In the genomic region with DNA sequence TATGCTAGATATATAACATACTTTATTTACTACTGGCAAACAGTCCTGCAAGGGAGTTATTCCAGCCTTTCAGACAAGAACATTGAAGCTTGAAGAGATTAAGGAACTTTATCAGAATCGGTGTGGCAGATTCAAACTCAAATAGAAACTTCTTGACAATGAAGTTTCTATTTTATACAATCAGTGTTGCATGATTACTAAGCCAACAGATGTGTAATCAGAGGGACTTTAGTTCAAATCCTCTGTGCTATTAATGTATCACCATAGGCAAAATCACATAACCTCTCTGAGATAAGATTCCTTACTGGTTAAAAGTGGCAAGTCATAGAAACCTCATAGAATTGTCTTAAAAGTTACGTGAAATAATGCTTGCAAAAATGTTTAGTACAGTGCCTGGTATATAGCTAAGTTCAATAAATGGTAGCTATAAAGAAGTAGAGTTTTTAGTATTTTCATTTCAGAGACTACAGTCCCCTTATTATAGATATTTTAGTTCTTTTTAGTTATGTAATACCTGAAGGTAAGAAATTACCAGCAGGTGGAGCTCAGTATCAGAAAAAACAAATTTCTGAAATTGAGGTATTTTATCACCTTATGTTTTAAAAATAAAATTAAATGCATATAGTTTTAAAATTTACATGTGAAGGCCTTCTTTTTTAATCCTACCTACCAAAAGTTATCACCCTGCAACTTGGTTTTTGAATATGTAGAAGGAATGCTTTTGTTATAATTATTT, we compare ENCODE assay signal across 12 cellular contexts.
DNase-seq lines count a peak whose midpoint lies in the region; ATAC-seq and TF ChIP-seq lines count a peak whose summit lies in the region.
"Had no signal": no experiment of that assay in that cellular context is flagged by ENCODE, and none has a peak within 500 bp of the region (broad histone marks: within the 10 kb centered on the region; RNA-seq: fewer than 3 reads in every experiment).

No MANE protein-coding gene starts in this region.

- no peaks in the 10 kb centered on the region for H3K27me3 Mint-ChIP-seq in activated CD4-positive, alpha-beta T cell treated with anti-CD3 and anti-CD28 coated beads for 36 hours
- H3K27me3 Mint-ChIP-seq in type B pancreatic cell = no peaks in the 10 kb centered on the region
- H3K27me3 Mint-ChIP-seq: activated CD4-positive, alpha-beta T cell treated with anti-CD3 and anti-CD28 coated beads, Interleukin-2, amount 10 ng/mL, durations not matched to agents 24 days and 14 days had no signal

- H3K27ac ChIP-seq in dorsolateral prefrontal cortex = no peak overlapping the region
- H3K27ac ChIP-seq: suprapubic skin had no signal

- no peak overlapping the region for H3K4me3 Mint-ChIP-seq in activated CD4-positive, alpha-beta T cell treated with anti-CD3 and anti-CD28 coated beads for 36 hours
- no peak overlapping the region for H3K4me3 Mint-ChIP-seq in type B pancreatic cell
- H3K4me3 Mint-ChIP-seq: activated CD4-positive, alpha-beta T cell treated with anti-CD3 and anti-CD28 coated beads, Interleukin-2, amount 10 ng/mL, durations not matched to agents 24 days and 14 days had no signal

- H3K27me3 ChIP-seq in dorsolateral prefrontal cortex = no peaks in the 10 kb centered on the region
- H3K27me3 ChIP-seq: suprapubic skin had no signal

- intact Hi-C loops in activated CD4-positive, alpha-beta T cell treated with anti-CD3 and anti-CD28 coated beads for 36 hours (cut with DNase I, micrococcal nuclease) = loop anchor here in 1 of 2 experiments (10.0 kb wide), 1 partner anchor 1405 kb away; no protein-coding TSS in a partner anchor
- intact Hi-C loops in dorsolateral prefrontal cortex (cut with DNase I) = no loop called here

- H3K27ac Mint-ChIP-seq in activated CD4-positive, alpha-beta T cell treated with anti-CD3 and anti-CD28 coated beads for 36 hours = no peak overlapping the region
- H3K27ac Mint-ChIP-seq in type B pancreatic cell = no peak overlapping the region
- H3K27ac Mint-ChIP-seq: activated CD4-positive, alpha-beta T cell treated with anti-CD3 and anti-CD28 coated beads, Interleukin-2, amount 10 ng/mL, durations not matched to agents 24 days and 14 days had no signal

- H3K36me3 Mint-ChIP-seq in activated CD4-positive, alpha-beta T cell treated with anti-CD3 and anti-CD28 coated beads for 36 hours (ENCODE audit: low read depth) = no peaks in the 10 kb centered on the region
- no peaks in the 10 kb centered on the region for H3K36me3 Mint-ChIP-seq in type B pancreatic cell

- POLR2A ChIA-PET in activated CD4-positive, alpha-beta T cell treated with anti-CD3 and anti-CD28 coated beads for 36 hours (lab: Charles Lee) = no interaction called here

- no peaks in the 10 kb centered on the region for H3K9me3 Mint-ChIP-seq in activated CD4-positive, alpha-beta T cell treated with anti-CD3 and anti-CD28 coated beads for 36 hours (ENCODE audit: low read depth)
- H3K9me3 Mint-ChIP-seq in type B pancreatic cell = no peaks in the 10 kb centered on the region
- H3K9me3 Mint-ChIP-seq: activated CD4-positive, alpha-beta T cell treated with anti-CD3 and anti-CD28 coated beads, Interleukin-2, amount 10 ng/mL, durations not matched to agents 24 days and 14 days had no signal

- H3K4me3 ChIP-seq in LNCaP clone FGC (ENCODE audit: low read depth, low read length) = no peak overlapping the region
- no peak overlapping the region for H3K4me3 ChIP-seq in dorsolateral prefrontal cortex
- H3K4me3 ChIP-seq: suprapubic skin had no signal

- peak; percentile 26 for ATAC-seq in activated CD4-positive, alpha-beta T cell treated with anti-CD3 and anti-CD28 coated beads for 36 hours
- no peak for ATAC-seq in GM18861 (IDR thresholded peaks at IDR 0.05; ENCODE audit: unreplicated experiment)

- peaks cover 4% of the 10 kb centered on the region for H3K4me1 Mint-ChIP-seq in activated CD4-positive, alpha-beta T cell treated with anti-CD3 and anti-CD28 coated beads for 36 hours
- no peaks in the 10 kb centered on the region for H3K4me1 Mint-ChIP-seq in type B pancreatic cell (ENCODE audit: unreplicated experiment)
- H3K4me1 Mint-ChIP-seq: activated CD4-positive, alpha-beta T cell treated with anti-CD3 and anti-CD28 coated beads, Interleukin-2, amount 10 ng/mL, durations not matched to agents 24 days and 14 days had no signal

- CTCF ChIA-PET in activated CD4-positive, alpha-beta T cell treated with anti-CD3 and anti-CD28 coated beads for 36 hours (lab: Charles Lee) = interaction anchor here (1.0 to 1.3 kb wide), 2 partner anchors 13 to 520 kb away, joined by 4 to 5 read pairs; no protein-coding TSS in a partner anchor

- DNase-seq in activated CD4-positive, alpha-beta T cell treated with anti-CD3 and anti-CD28 coated beads for 36 hours = no peak
- no peak for DNase-seq in activated CD4-positive, alpha-beta T cell treated with anti-CD3 and anti-CD28 coated beads for 1 hour
- DNase-seq in LNCaP clone FGC (ENCODE audit: low read depth) (no peak), dorsolateral prefrontal cortex (no peak), type B pancreatic cell (ENCODE audit: extremely low spot score, unreplicated experiment) (no peak), T1000 (lab: John Stamatoyannopoulos, UW) (no peak)
- DNase-seq in activated effector memory CD4-positive, alpha-beta T cell treated with Interleukin-2 at 50 U/mL for 16 hours = no peak
- DNase-seq: activated CD4-positive, alpha-beta T cell treated with anti-CD3 and anti-CD28 coated beads, Interleukin-2, amount 10 ng/mL, durations not matched to agents 24 days and 14 days; amniotic stem cell; stimulated activated CD4-positive, alpha-beta T cell treated with anti-CD3 and anti-CD28 coated beads, Interleukin-15, amount 100 ng/mL, for 24 hours had no signal

- peak; percentile 35; the same call in 1 of the 2 replicates for TF ChIP-seq CTCF in LNCaP clone FGC (IDR thresholded peaks at IDR 0.05; ENCODE audit: control insufficient read depth, extremely low read depth, insufficient read depth)
- TF ChIP-seq CTCF in dorsolateral prefrontal cortex (IDR thresholded peaks at IDR 0.05 in 54 of 56, conservative IDR thresholded peaks at IDR 0.05 in 2 of 56; ENCODE audit: low read depth in 1 of 56, partially characterized antibody in 56 of 56) = peak in 48 of 56 donors; percentile 13 to 59 (median 35)
- TF ChIP-seq CTCF in type B pancreatic cell (conservative IDR thresholded peaks at IDR 0.05) = peak; percentile 52
